Comparison of ENCODE assay signal across 1 cellular context in genomic region chr22:31754813-31755212, GRCh38.
TF ChIP-seq lines count a peak whose summit lies in the region.

No MANE protein-coding gene starts in this region.

TF ChIP-seq in H1, 55 proteins besides CTCF, POLR2A, EP300 and RAD21:
- TF ChIP-seq TBP (IDR thresholded peaks at IDR 0.05; ENCODE audit: low read depth, low read length): no peak
